Comparison of ENCODE assay signal across 8 cellular contexts in the genomic region with DNA sequence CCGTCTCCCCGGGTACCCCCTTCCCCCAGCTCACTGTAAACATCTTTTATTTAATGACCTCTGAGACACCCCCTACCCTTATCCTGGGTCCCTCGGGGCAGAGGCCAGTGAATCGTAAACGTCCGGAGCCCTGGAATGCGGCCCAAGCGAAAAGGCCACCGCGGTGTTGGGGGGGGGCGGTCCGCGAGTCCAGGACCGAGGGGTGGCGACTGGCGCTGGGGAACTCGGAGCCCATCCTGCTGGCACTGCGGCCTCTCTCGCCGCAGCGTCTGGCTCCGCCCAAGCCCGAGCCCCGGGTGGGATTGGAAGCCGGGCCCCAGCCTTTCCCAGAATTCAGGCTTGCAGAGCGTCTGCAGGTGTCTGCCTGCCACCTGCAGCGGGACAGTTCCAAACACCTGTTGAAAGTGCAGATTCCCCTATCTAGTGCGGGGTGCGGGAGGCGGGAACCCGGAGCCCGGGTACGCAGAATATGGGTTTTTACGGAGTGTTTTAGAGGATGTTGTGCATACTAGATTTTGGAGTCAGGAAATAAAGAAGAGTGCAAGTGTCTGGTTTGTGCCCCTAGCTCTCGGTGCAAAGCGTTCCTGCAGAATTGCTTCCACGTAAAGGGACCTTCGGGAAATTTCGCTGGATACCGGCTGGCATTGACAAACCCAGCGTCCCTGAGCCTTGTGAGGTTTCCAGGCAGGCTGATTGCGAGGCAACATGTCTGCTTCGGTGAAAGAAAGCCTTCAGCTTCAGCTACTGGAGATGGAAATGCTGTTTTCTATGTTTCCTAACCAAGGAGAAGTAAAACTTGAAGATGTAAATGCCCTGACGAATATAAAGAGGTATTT. TPM values are rescaled to one million over a fixed set of nuclear protein-coding genes. Genes with fewer than 3 reads are reported as not detected.
A peak's percentile ranks its signal among the peaks of the same experiment; 100 is the strongest.
DNase-seq lines count a peak whose midpoint lies in the region; ATAC-seq, FAIRE-seq and TF ChIP-seq lines count a peak whose summit lies in the region.

No MANE protein-coding gene starts in this region.

- peak overlapping the region; percentile 80 for H2AFZ ChIP-seq in MM.1S (ENCODE audit: low read length)

- no peaks in the 10 kb centered on the region for H3K9me2 ChIP-seq in MM.1S (replicated peaks; ENCODE audit: insufficient read depth, low read length)

- peaks cover 12% of the 10 kb centered on the region; the same call in 1 of the 2 replicates for H3K4me1 ChIP-seq in MM.1S (ENCODE audit: low read length)

- peaks cover 14% of the 10 kb centered on the region for H3F3A ChIP-seq in MM.1S (ENCODE audit: insufficient read depth, low read length)

- ATAC-seq in stimulated activated naive CD8-positive, alpha-beta T cell treated with anti-CD3 and anti-CD28 coated beads, Interleukin-15, amount 100 ng/mL, for 72 hours: peak; percentile 22

- TF ChIP-seq CTCF in MM.1S (IDR thresholded peaks at IDR 0.05; ENCODE audit: low read length): no peak

- peak; percentile 80 for DNase-seq in GM03348 (ENCODE audit: low spot score)
- peak; percentile 44 for DNase-seq in H54 (ENCODE audit: insufficient read length, low spot score)
- peak; percentile 36 for DNase-seq in MM.1S
- peak; percentile 8 to 15 for DNase-seq in activated CD4-positive, alpha-beta T cell treated with anti-CD3 and anti-CD28 coated beads for 4 hours
- DNase-seq in effector CD8-positive, alpha-beta T cell (lab: John Stamatoyannopoulos, UW): peak; percentile 11
- peak; percentile 42 to 43 for DNase-seq in lung microvascular endothelial cell (ENCODE audit: low read depth in 2 of 2)
- peak; percentile 12 to 15 for DNase-seq in stimulated activated naive CD8-positive, alpha-beta T cell treated with anti-CD3 and anti-CD28 coated beads, Interleukin-15, amount 100 ng/mL, for 72 hours
- no peak for DNase-seq in NOMO-1 (lab: John Stamatoyannopoulos, UW; ENCODE audit: unreplicated experiment in 2 of 2)

- 0 out of 2 replicates have a peak, but pooled peaks cover 8% of the 10 kb centered on the region for H3K36me3 ChIP-seq in MM.1S (replicated peaks; ENCODE audit: insufficient read depth, low read length)

- FAIRE-seq in H54 (lab: Jason Lieb, UNC): no peak

- no peaks in the 10 kb centered on the region for H4K20me1 ChIP-seq in MM.1S (ENCODE audit: insufficient read depth, low read length)

- H3K79me2 ChIP-seq in MM.1S (ENCODE audit: low read length): peaks cover 40% of the 10 kb centered on the region

- H3K27me3 ChIP-seq in MM.1S (replicated peaks; ENCODE audit: insufficient read depth, low read length): no peaks in the 10 kb centered on the region

- H3K9me3 Mint-ChIP-seq in stimulated activated naive CD8-positive, alpha-beta T cell treated with anti-CD3 and anti-CD28 coated beads, Interleukin-15, amount 100 ng/mL, for 72 hours: no peaks in the 10 kb centered on the region

- TF ChIP-seq POLR2A in H54 (IDR thresholded peaks at IDR 0.05; ENCODE audit: low read depth, low read length): no peak

- H3K27ac ChIP-seq in MM.1S (ENCODE audit: low read length): peak overlapping the region; percentile 39; the same call in 1 of the 2 replicates

- peak overlapping the region; percentile 82 for H3K9ac ChIP-seq in MM.1S (ENCODE audit: low read length)

- peaks cover 26% of the 10 kb centered on the region for H3K4me1 Mint-ChIP-seq in stimulated activated naive CD8-positive, alpha-beta T cell treated with anti-CD3 and anti-CD28 coated beads, Interleukin-15, amount 100 ng/mL, for 72 hours

- H3K9me3 ChIP-seq in MM.1S (replicated peaks; ENCODE audit: insufficient read depth, low read length): no peaks in the 10 kb centered on the region

- peak overlapping the region; percentile 75 for H3K4me2 ChIP-seq in MM.1S (ENCODE audit: low read depth, low read length)

- no peak overlapping the region for H3K27ac Mint-ChIP-seq in stimulated activated naive CD8-positive, alpha-beta T cell treated with anti-CD3 and anti-CD28 coated beads, Interleukin-15, amount 100 ng/mL, for 72 hours

- peak overlapping the region; percentile 91 for H3K4me3 ChIP-seq in MM.1S (ENCODE audit: low read length)

- no peaks in the 10 kb centered on the region for H3K27me3 Mint-ChIP-seq in stimulated activated naive CD8-positive, alpha-beta T cell treated with anti-CD3 and anti-CD28 coated beads, Interleukin-15, amount 100 ng/mL, for 72 hours

- peak overlapping the region; percentile 96 to 99 for H3K4me3 Mint-ChIP-seq in stimulated activated naive CD8-positive, alpha-beta T cell treated with anti-CD3 and anti-CD28 coated beads, Interleukin-15, amount 100 ng/mL, for 72 hours

RNA-seq across cellular contexts. Expression of gene RWDD2A, which starts 0.8 kb away (rescaled TPM):
- 1.8 and 2.8 TPM in 2 replicates for total RNA-seq in lung microvascular endothelial cell

RNA-seq across cellular contexts. Expression of gene PGM3, which starts 0.9 kb away (rescaled TPM):
- total RNA-seq in lung microvascular endothelial cell: 47.8 and 53.6 TPM in 2 replicates

Comparison
In these comparisons a context has a peak if more than half of its experiments do, and no peak if none do; other contexts are left out.
1. DNase-seq: peak in GM03348 (single experiment), H54 (single experiment), MM.1S (single experiment), activated CD4-positive, alpha-beta T cell treated with anti-CD3 and anti-CD28 coated beads for 4 hours (2 of 2), effector CD8-positive, alpha-beta T cell (single experiment), lung microvascular endothelial cell (2 of 2) and stimulated activated naive CD8-positive, alpha-beta T cell treated with anti-CD3 and anti-CD28 coated beads, Interleukin-15, amount 100 ng/mL, for 72 hours (2 of 2); none in NOMO-1 (0 of 2).